ENCODE assay signal across 12 cellular contexts in the genomic region with DNA sequence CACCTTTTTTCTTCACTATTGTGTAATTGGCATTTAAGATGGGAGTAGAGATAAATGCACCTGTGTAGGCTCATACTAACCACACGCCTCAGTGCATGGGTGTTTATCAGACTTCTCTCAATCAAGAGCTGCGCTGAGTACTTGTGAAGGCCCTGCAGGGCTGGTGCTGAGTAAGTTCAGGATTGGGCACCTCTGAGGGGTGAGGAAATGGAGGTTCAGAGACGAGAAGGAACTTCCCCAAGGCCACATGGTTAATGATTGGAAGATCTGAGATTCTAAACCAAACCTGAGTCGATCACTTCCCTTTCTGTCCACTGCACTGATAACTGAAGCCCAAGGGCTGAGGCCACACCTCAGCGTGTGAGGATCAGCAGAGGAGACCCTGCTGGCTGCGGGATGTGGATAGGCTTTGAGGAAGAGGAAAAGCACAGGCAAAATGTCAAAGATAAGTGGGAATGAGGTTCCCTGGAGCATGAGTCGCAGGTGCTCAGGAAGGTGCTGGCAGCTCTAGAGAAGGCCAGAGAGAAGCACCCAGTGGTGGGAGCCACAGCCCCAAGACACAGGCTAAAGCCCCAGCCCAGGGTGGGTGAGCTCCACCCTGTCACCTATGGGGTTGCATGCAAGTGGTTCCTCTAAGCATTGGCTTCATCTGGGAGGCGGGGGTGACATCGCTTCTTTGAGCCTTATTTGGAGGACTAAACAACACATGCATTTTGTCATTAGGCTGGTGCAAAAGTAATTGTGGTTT. TPM values are rescaled to one million over a fixed set of nuclear protein-coding genes. Genes with fewer than 3 reads are reported as not detected.
DNase-seq lines count a peak whose midpoint lies in the region; ATAC-seq and TF ChIP-seq lines count a peak whose summit lies in the region.
"Had no signal": no experiment of that assay in that cellular context is flagged by ENCODE, and none has a peak within 500 bp of the region (broad histone marks: within the 10 kb centered on the region; RNA-seq: fewer than 3 reads in every experiment).

No MANE protein-coding gene starts in this region.

- no peak for TF ChIP-seq EP300 in transverse colon (IDR thresholded peaks at IDR 0.05; ENCODE audit: low read depth)

- H3K4me1 ChIP-seq in transverse colon = peaks cover 0 to 6% (median 3%) of the 10 kb centered on the region in 4 donors
- H3K4me1 ChIP-seq: BLaER1, body of pancreas had no signal

- 33 to 74% methylated on average over 1 to 9 of the region's 9 CpGs for WGBS in transverse colon (ENCODE audit: low coverage in 1 of 2), 2 donors

- peak; percentile 100 for ATAC-seq in HG02759 (IDR thresholded peaks at IDR 0.05; ENCODE audit: unreplicated experiment)
- peak; percentile 99 for ATAC-seq in HG03460 (IDR thresholded peaks at IDR 0.05; ENCODE audit: unreplicated experiment)
- ATAC-seq: body of pancreas had no signal

- H3K4me3 ChIP-seq in transverse colon = no peak overlapping the region
- H3K4me3 ChIP-seq: BLaER1, body of pancreas had no signal

- TF ChIP-seq CTCF in GM12872 (IDR thresholded peaks at IDR 0.05; ENCODE audit: insufficient read depth, low read depth, low read length) (peak; percentile 24; the same call in 1 of the 3 replicates), transverse colon (IDR thresholded peaks at IDR 0.05) (no peak)

- intact Hi-C loops in transverse colon (cut with DNase I; ENCODE audit: low total_unique reads) = no loop called here

- DNase-seq in GM19238 (ENCODE audit: insufficient read length, low spot score) (peak; percentile 55), NCI-H345 (lab: John Stamatoyannopoulos, UW) (no peak), transverse colon (no peak), mesenteric fat pad (ENCODE audit: low spot score) (no peak)
- no peak for DNase-seq in activated CD4-positive, CD25-positive, alpha-beta regulatory T cell treated with anti-CD3 and anti-CD28 coated beads, Interleukin-2, amount 50 U/mL, for 72 hours
- DNase-seq: body of pancreas, erythroblast, NCI-H226 had no signal

- TF ChIP-seq POLR2A in transverse colon (IDR thresholded peaks at IDR 0.05) = no peak

- no peaks in the 10 kb centered on the region for H3K27me3 ChIP-seq in transverse colon
- H3K27me3 ChIP-seq: BLaER1, body of pancreas had no signal

- in situ Hi-C loops in transverse colon (cut with MboI; ENCODE audit: low pct_ligation_motif_present in 1 of 4, low pct_unique_long_range_greater_than_20kb in 1 of 4, low sequenced_read_pairs in 3 of 4) = no loop called here

- H3K9me3 ChIP-seq in transverse colon = no peaks in the 10 kb centered on the region
- H3K9me3 ChIP-seq: BLaER1, body of pancreas had no signal

- no peaks in the 10 kb centered on the region for H3K36me3 ChIP-seq in transverse colon
- H3K36me3 ChIP-seq: BLaER1 had no signal

- no peak overlapping the region for H3K27ac ChIP-seq in transverse colon
- H3K27ac ChIP-seq: BLaER1, body of pancreas had no signal

RNA-seq across cellular contexts. Expression of a gene that starts 32.3 kb away (rescaled TPM):
- total RNA-seq in transverse colon = under 1 TPM in 1 of 4 donors, not detected in 3; 0.68 TPM
- total RNA-seq in mesenteric fat pad = not detected
- total RNA-seq: body of pancreas had no signal
